8 cellular contexts compared by ENCODE assay signal in the genomic region with DNA sequence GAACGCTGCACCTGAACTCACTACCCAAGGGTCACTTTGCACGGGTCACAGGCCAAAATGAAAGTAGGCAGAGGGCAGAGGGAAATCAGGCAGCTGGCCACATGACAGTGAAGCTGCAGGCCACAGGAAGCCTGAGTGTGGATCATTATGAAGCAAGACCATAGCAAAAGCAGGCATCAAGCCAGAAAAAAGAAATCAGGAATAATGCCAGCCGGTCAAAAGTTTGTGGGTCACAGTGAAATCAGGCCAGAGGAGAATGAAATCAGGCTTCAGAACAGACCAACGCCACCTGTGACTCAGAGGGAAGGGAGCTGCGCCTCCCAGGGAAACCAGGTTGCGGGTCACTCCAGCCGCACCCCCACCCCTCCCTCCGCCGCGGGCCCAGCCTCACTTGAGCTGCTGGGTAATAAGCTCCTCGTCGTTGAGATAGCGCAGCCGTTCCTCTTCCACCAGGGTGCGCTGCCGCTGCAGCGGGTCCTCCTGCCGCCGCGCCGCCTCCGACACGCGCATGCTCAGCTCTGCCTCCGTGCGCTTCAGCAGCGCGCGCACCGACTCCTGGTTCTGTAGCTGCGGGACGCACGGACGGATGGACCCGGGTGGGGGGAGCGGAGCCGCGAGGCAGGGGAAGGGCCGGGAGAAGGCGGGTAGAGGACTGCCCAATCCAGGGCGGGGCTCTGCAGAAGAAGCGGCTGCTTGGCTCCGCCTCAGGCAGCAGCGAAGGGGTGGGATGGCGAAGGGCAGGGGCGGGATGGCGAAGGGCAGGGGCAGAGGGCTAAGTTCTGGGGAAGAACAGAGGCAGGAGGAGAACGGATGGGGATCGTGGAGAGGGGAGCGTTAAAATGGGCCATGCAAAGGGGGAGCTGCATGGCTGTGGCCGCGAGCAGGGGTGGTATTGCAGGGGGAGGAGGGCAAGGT.
A peak's percentile ranks its signal among the peaks of the same experiment; 100 is the strongest.
DNase-seq lines count a peak whose midpoint lies in the region; FAIRE-seq lines count a peak whose summit lies in the region.

No MANE protein-coding gene starts in this region.

- H3K27me3 ChIP-seq in effector memory CD4-positive, alpha-beta T cell (replicated peaks; ENCODE audit: control insufficient read depth, insufficient read depth, low read length, poor library complexity, severe bottlenecking): peaks cover 25% of the 10 kb centered on the region

- peaks cover 39% of the 10 kb centered on the region for H3K4me1 ChIP-seq in effector memory CD4-positive, alpha-beta T cell (ENCODE audit: control insufficient read depth, insufficient read depth, low read length, poor library complexity, severe bottlenecking)

- FAIRE-seq in HTR-8/SVneo (lab: Jason Lieb, UNC): no peak

- no peaks in the 10 kb centered on the region for H3K9me3 ChIP-seq in effector memory CD4-positive, alpha-beta T cell (ENCODE audit: control insufficient read depth, low read length)

- peak overlapping the region; percentile 22 for H3K27ac ChIP-seq in effector memory CD4-positive, alpha-beta T cell (ENCODE audit: insufficient read depth, low read length, poor library complexity, severe bottlenecking)

- peak; percentile 92 to 94 for DNase-seq in AML-193 (lab: John Stamatoyannopoulos, UW)
- peak; percentile 97 for DNase-seq in GM19240 (ENCODE audit: insufficient read length, low spot score)
- peak; percentile 98 for DNase-seq in HTR-8/SVneo (ENCODE audit: insufficient read length, low spot score)
- peak; percentile 91 for DNase-seq in NOMO-1 treated with DMSO at 0.1 percent for 48 hours (lab: John Stamatoyannopoulos, UW; ENCODE audit: unreplicated experiment)
- peak; percentile 75 to 76 (median 75) for DNase-seq in activated CD8-positive, alpha-beta memory T cell treated with anti-CD3 and anti-CD28 coated beads for 48 hours (ENCODE audit: low read depth in 2 of 3, low spot score in 2 of 3)
- peak; percentile 75 to 82 (median 76) for DNase-seq in effector memory CD4-positive, alpha-beta T cell
- DNase-seq in medulla oblongata (ENCODE audit: extremely low spot score): peak; percentile 95
- DNase-seq in stimulated activated CD4-positive, alpha-beta T cell treated with anti-CD3 and anti-CD28 coated beads, TNF-alpha, amount 100 ng/mL, for 24 hours (ENCODE audit: low read depth in 3 of 3): peak; percentile 81 to 90 (median 83)

- H3K36me3 ChIP-seq in effector memory CD4-positive, alpha-beta T cell (ENCODE audit: control insufficient read depth, insufficient read depth, low read length): no peaks in the 10 kb centered on the region

- peak overlapping the region; percentile 73 for H3K4me3 ChIP-seq in effector memory CD4-positive, alpha-beta T cell (ENCODE audit: insufficient read depth, low read depth, low read length, poor library complexity, severe bottlenecking)

Comparison
In these comparisons a context has a peak if more than half of its experiments do, and no peak if none do; other contexts are left out.
1. Peak in every context shown above with its lines: DNase-seq, H3K4me3 ChIP-seq and H3K27ac ChIP-seq.